1 cellular context compared by ENCODE assay signal in genomic region chr17:7835818-7836595, GRCh38.
A peak's percentile ranks its signal among the peaks of the same experiment; 100 is the strongest.
TF ChIP-seq lines count a peak whose summit lies in the region.

No MANE protein-coding gene starts in this region.

TF ChIP-seq in K562, 482 proteins besides CTCF, POLR2A, EP300 and RAD21 (continues in another document):
- TF ChIP-seq HNRNPLL (IDR thresholded peaks at IDR 0.05; ENCODE audit: low read depth, low read length, poor library complexity, severe bottlenecking) (peak; percentile 9), MEIS2 (IDR thresholded peaks at IDR 0.05; ENCODE audit: partially characterized antibody) (peak; percentile 6), ZBTB8A (IDR thresholded peaks at IDR 0.05; ENCODE audit: partially characterized antibody) (no peak), SRSF1 (IDR thresholded peaks at IDR 0.05; ENCODE audit: low read depth, low read length) (no peak), KDM5B (IDR thresholded peaks at IDR 0.05; ENCODE audit: insufficient replicate concordance, low read depth, low read length) (peak; percentile 37), JUNB (CRISPR knock-in tag; conservative IDR thresholded peaks at IDR 0.05) (no peak), NFRKB (IDR thresholded peaks at IDR 0.05; ENCODE audit: low read depth) (no peak), XRCC4 (IDR thresholded peaks at IDR 0.05; ENCODE audit: extremely low read depth, insufficient read depth, insufficient read length) (no peak), STAT6 (CRISPR knock-in tag; IDR thresholded peaks at IDR 0.05) (no peak), POLR2G (IDR thresholded peaks at IDR 0.05; ENCODE audit: low read depth, low read length) (peak; percentile 69), RB1 (IDR thresholded peaks at IDR 0.05; ENCODE audit: low read depth) (0 out of 2 replicates have a peak, but pooled peaks have one; percentile 15), MAZ (CRISPR knock-in tag; conservative IDR thresholded peaks at IDR 0.05 in 1 of 2, IDR thresholded peaks at IDR 0.05 in 1 of 2) (peak in 1 of 2 experiments; percentile 5; a peak in 1 of 4 replicates), POLR2AphosphoS5 (IDR thresholded peaks at IDR 0.05; ENCODE audit: control insufficient read depth, insufficient read depth, low read depth, low read length) (0 out of 2 replicates have a peak, but pooled peaks have one; percentile 23), ZBTB11 (CRISPR knock-in tag; IDR thresholded peaks at IDR 0.05) (peak in 1 of 3 experiments; percentile 17; a peak in 1 of 6 replicates), HDAC1 (IDR thresholded peaks at IDR 0.05) (no peak), ZNF766 (CRISPR knock-in tag; conservative IDR thresholded peaks at IDR 0.05) (no peak; the same call in 1 of the 2 replicates), ZEB2 (IDR thresholded peaks at IDR 0.05) (peak; percentile 77; the same call in 1 of the 2 replicates), ZFX (CRISPR knock-in tag; IDR thresholded peaks at IDR 0.05) (peak; percentile 29; the same call in 1 of the 2 replicates), MAX (CRISPR knock-in tag; IDR thresholded peaks at IDR 0.05) (no peak), ZBTB40 (IDR thresholded peaks at IDR 0.05) (0 out of 2 replicates have a peak, but pooled peaks have one; percentile 10), ZBTB40 (CRISPR knock-in tag; IDR thresholded peaks at IDR 0.05) (no peak), MGA (IDR thresholded peaks at IDR 0.05) (no peak), CTBP1 (IDR thresholded peaks at IDR 0.05; ENCODE audit: borderline replicate concordance) (0 out of 2 replicates have a peak, but pooled peaks have one; percentile 4), SRSF7 (optimal IDR thresholded peaks at IDR 0.05; ENCODE audit: low read depth, low read length) (no peak), MBD2 (IDR thresholded peaks at IDR 0.05; ENCODE audit: borderline replicate concordance, low read depth) (no peak), NCOR1 (IDR thresholded peaks at IDR 0.05) (peak; percentile 6; the same call in 1 of the 2 replicates), SAFB (IDR thresholded peaks at IDR 0.05; ENCODE audit: borderline replicate concordance, low read depth, low read length) (0 out of 2 replicates have a peak, but pooled peaks have one; percentile 18)
